Comparison of ENCODE assay signal across 37 cellular contexts in genomic region chr10:102237711-102238252, GRCh38. TPM values are rescaled to one million over a fixed set of nuclear protein-coding genes. Genes with fewer than 3 reads are reported as not detected.
"Had no signal": no experiment of that assay in that cellular context is flagged by ENCODE, and none has a peak within 500 bp of the region (broad histone marks: within the 10 kb centered on the region; RNA-seq: fewer than 3 reads in every experiment).

No MANE protein-coding gene starts in this region.

- DNase-seq: activated CD4-positive, alpha-beta T cell treated with anti-CD3 and anti-CD28 coated beads, Interleukin-2, amount 10 ng/mL, durations not matched to agents 24 days and 14 days; activated CD4-positive, alpha-beta T cell treated with anti-CD3 and anti-CD28 coated beads, Interleukin-2, amount 50 U/mL, for 4 hours; activated CD8-positive, alpha-beta T cell treated with anti-CD3 and anti-CD28 coated beads for 36 hours; activated gamma-delta T cell treated with Interleukin-2 at 50 U/mL for 16 hours; activated naive CD4-positive, alpha-beta T cell treated with anti-CD3 and anti-CD28 coated beads for 36 hours; activated naive CD8-positive, alpha-beta T cell treated with anti-CD3 and anti-CD28 coated beads, Interleukin-2, amount 50 U/mL, for 24 hours; activated T-cell treated with anti-CD3 and anti-CD28 coated beads for 4 hours; activated T-cell treated with anti-CD3 and anti-CD28 coated beads, Interleukin-2, amount 50 U/mL, for 4 hours; anterior cingulate cortex; caudate nucleus; IMR-90; Karpas-422; KBM-7; MG63; NCI-H1048; NCI-H146; NCI-H187; NCI-H2029 treated with DMSO at 0.1 percent for 48 hours; NCI-H2107; NCI-H2171; NCI-H510A; NCI-H526; NCI-H748 treated with DMSO at 0.1 percent for 48 hours; NK-92 treated with Interleukin-12 subunit alpha and Interleukin-12 subunit beta, amount 100 ng/mL, for 24 hours; PC-3; Peyer's patch; RPMI8226; SHP77 treated with DMSO at 0.1 percent for 48 hours; T1000 had no signal

- H3K27ac Mint-ChIP-seq: activated CD4-positive, alpha-beta T cell treated with anti-CD3 and anti-CD28 coated beads, Interleukin-2, amount 10 ng/mL, durations not matched to agents 24 days and 14 days; activated CD8-positive, alpha-beta T cell treated with anti-CD3 and anti-CD28 coated beads for 36 hours; activated naive CD4-positive, alpha-beta T cell treated with anti-CD3 and anti-CD28 coated beads for 36 hours; activated naive CD8-positive, alpha-beta T cell; activated naive CD8-positive, alpha-beta T cell treated with anti-CD3 and anti-CD28 coated beads, Interleukin-2, amount 50 U/mL, for 24 hours; activated T-helper 1 cell treated with anti-CD3 and anti-CD28 coated beads, Interleukin-12 subunit alpha, Interleukin-12 subunit beta, Interleukin-2, Interleukin-4 antibody, amounts not matched to agents 30 ng/mL and 10 ng/mL and 1 ng/mL, durations not matched to agents 14 hours and 24 hours and 36 hours; brain had no signal

- H3K4me3 Mint-ChIP-seq: activated CD4-positive, alpha-beta T cell treated with anti-CD3 and anti-CD28 coated beads, Interleukin-2, amount 10 ng/mL, durations not matched to agents 24 days and 14 days; activated CD8-positive, alpha-beta T cell treated with anti-CD3 and anti-CD28 coated beads for 36 hours; activated naive CD4-positive, alpha-beta T cell treated with anti-CD3 and anti-CD28 coated beads for 36 hours; activated naive CD8-positive, alpha-beta T cell; activated naive CD8-positive, alpha-beta T cell treated with anti-CD3 and anti-CD28 coated beads, Interleukin-2, amount 50 U/mL, for 24 hours; activated T-cell treated with anti-CD3 and anti-CD28 coated beads, Interleukin-2, amount 50 U/mL, for 4 hours; activated T-helper 1 cell treated with anti-CD3 and anti-CD28 coated beads, Interleukin-12 subunit alpha, Interleukin-12 subunit beta, Interleukin-2, Interleukin-4 antibody, amounts not matched to agents 30 ng/mL and 10 ng/mL and 1 ng/mL, durations not matched to agents 14 hours and 24 hours and 36 hours had no signal

- H3K9me3 Mint-ChIP-seq: activated CD4-positive, alpha-beta T cell treated with anti-CD3 and anti-CD28 coated beads, Interleukin-2, amount 10 ng/mL, durations not matched to agents 24 days and 14 days; activated CD8-positive, alpha-beta T cell treated with anti-CD3 and anti-CD28 coated beads for 36 hours; activated naive CD4-positive, alpha-beta T cell treated with anti-CD3 and anti-CD28 coated beads for 36 hours; activated naive CD8-positive, alpha-beta T cell treated with anti-CD3 and anti-CD28 coated beads, Interleukin-2, amount 50 U/mL, for 24 hours; activated T-cell treated with anti-CD3 and anti-CD28 coated beads, Interleukin-2, amount 50 U/mL, for 4 hours; activated T-helper 1 cell treated with anti-CD3 and anti-CD28 coated beads, Interleukin-12 subunit alpha, Interleukin-12 subunit beta, Interleukin-2, Interleukin-4 antibody, amounts not matched to agents 30 ng/mL and 10 ng/mL and 1 ng/mL, durations not matched to agents 14 hours and 24 hours and 36 hours had no signal

- H3K36me3 Mint-ChIP-seq: activated naive CD8-positive, alpha-beta T cell; brain had no signal

- ATAC-seq: activated CD8-positive, alpha-beta T cell treated with anti-CD3 and anti-CD28 coated beads for 36 hours; activated naive CD8-positive, alpha-beta T cell treated with anti-CD3 and anti-CD28 coated beads, Interleukin-2, amount 50 U/mL, for 24 hours; activated T-cell treated with anti-CD3 and anti-CD28 coated beads, Interleukin-2, amount 50 U/mL, for 4 hours; PC-3 had no signal

RNA-seq across cellular contexts. Expression of gene PITX3, which starts 3.5 kb away (rescaled TPM):
- total RNA-seq: activated CD8-positive, alpha-beta memory T cell treated with anti-CD3 and anti-CD28 coated beads for 36 hours; bronchial epithelial cell; IMR-90; PC-3; Peyer's patch; SK-MEL-5; T-helper 1 cell treated with Interleukin-12 subunit alpha and Interleukin-12 subunit beta and Interleukin-4 antibody, amounts not matched to agents 30 ng/mL and 1 ng/mL, for 36 hours; T-helper 2 cell treated with Interferon-gamma antibody and Interleukin-4, amounts not matched to agents 100 ng/mL and 5 ng/mL, for 36 hours had no signal
- polyA plus RNA-seq: IMR-90 had no signal

RNA-seq across cellular contexts. Expression of gene ELOVL3, which starts 11.7 kb away (rescaled TPM):
- total RNA-seq: activated CD4-positive, alpha-beta T cell treated with anti-CD3 and anti-CD28 coated beads, Interleukin-2, amount 10 ng/mL, durations not matched to agents 24 days and 14 days; activated CD8-positive, alpha-beta memory T cell treated with anti-CD3 and anti-CD28 coated beads for 36 hours; activated CD8-positive, alpha-beta T cell treated with anti-CD3 and anti-CD28 coated beads for 36 hours; activated naive CD4-positive, alpha-beta T cell treated with anti-CD3 and anti-CD28 coated beads for 36 hours; activated T-cell treated with anti-CD3 and anti-CD28 coated beads, Interleukin-2, amount 50 U/mL, for 4 hours; bronchial epithelial cell; Peyer's patch; T-helper 1 cell treated with Interleukin-12 subunit alpha and Interleukin-12 subunit beta and Interleukin-4 antibody, amounts not matched to agents 30 ng/mL and 1 ng/mL, for 36 hours; T-helper 2 cell treated with Interferon-gamma antibody and Interleukin-4, amounts not matched to agents 100 ng/mL and 5 ng/mL, for 36 hours had no signal
